17 cellular contexts compared by ENCODE assay signal in genomic region chr1:173043253-173043652, GRCh38. TPM values are rescaled to one million over a fixed set of nuclear protein-coding genes. Genes with fewer than 3 reads are reported as not detected.
A peak's percentile ranks its signal among the peaks of the same experiment; 100 is the strongest.
DNase-seq lines count a peak whose midpoint lies in the region; ATAC-seq and TF ChIP-seq lines count a peak whose summit lies in the region.
"Had no signal": no experiment of that assay in that cellular context is flagged by ENCODE, and none has a peak within 500 bp of the region (broad histone marks: within the 10 kb centered on the region; RNA-seq: fewer than 3 reads in every experiment).

No MANE protein-coding gene starts in this region.

- no peak overlapping the region for H3K27ac ChIP-seq in breast epithelium
- peak overlapping the region; percentile 33 for H3K27ac ChIP-seq in PC-3 (ENCODE audit: low read length)
- H3K27ac ChIP-seq in epithelial cell of prostate: peak overlapping the region; percentile 29

- no peak for TF ChIP-seq POLR2A in breast epithelium (IDR thresholded peaks at IDR 0.05)

- no peak overlapping the region for H2AFZ ChIP-seq in PC-3 (ENCODE audit: low read length)

- no peak overlapping the region for H3K4me3 Mint-ChIP-seq in MCF 10A (ENCODE audit: unreplicated experiment)
- H3K4me3 Mint-ChIP-seq: immature natural killer cell; naive thymus-derived CD8-positive, alpha-beta T cell; T-helper 17 cell had no signal

- H3K27me3 ChIP-seq in breast epithelium: no peaks in the 10 kb centered on the region
- no peaks in the 10 kb centered on the region for H3K27me3 ChIP-seq in PC-3 (ENCODE audit: low read length)

- no peaks in the 10 kb centered on the region for H3K27me3 Mint-ChIP-seq in MCF 10A (ENCODE audit: insufficient read depth, unreplicated experiment)
- H3K27me3 Mint-ChIP-seq: T-helper 17 cell had no signal

- H3K27ac Mint-ChIP-seq in MCF 10A (ENCODE audit: low read depth, unreplicated experiment): no peak overlapping the region
- H3K27ac Mint-ChIP-seq: immature natural killer cell; naive thymus-derived CD8-positive, alpha-beta T cell; T-helper 17 cell had no signal

- TF ChIP-seq CTCF in MCF 10A (IDR thresholded peaks at IDR 0.05; ENCODE audit: unreplicated experiment): no peak
- TF ChIP-seq CTCF in breast epithelium (IDR thresholded peaks at IDR 0.05): no peak
- no peak for TF ChIP-seq CTCF in PC-3 (conservative IDR thresholded peaks at IDR 0.05; ENCODE audit: low read depth, low read length)

- H3K4me3 ChIP-seq in breast epithelium: no peak overlapping the region
- H3K4me3 ChIP-seq in PC-3 (ENCODE audit: low read length): peak overlapping the region; percentile 1; the same call in 1 of the 2 replicates

- no peaks in the 10 kb centered on the region for H3K36me3 Mint-ChIP-seq in MCF 10A (ENCODE audit: insufficient read depth, unreplicated experiment)
- H3K36me3 Mint-ChIP-seq: immature natural killer cell; naive thymus-derived CD8-positive, alpha-beta T cell had no signal

- H3K4me1 Mint-ChIP-seq in MCF 10A (ENCODE audit: insufficient read depth, unreplicated experiment): peaks cover 11% of the 10 kb centered on the region

- ATAC-seq in PC-3: peak; percentile 99
- no peak for ATAC-seq in sciatic nerve
- ATAC-seq: naive thymus-derived CD8-positive, alpha-beta T cell; T-helper 17 cell had no signal

- peaks cover 11% of the 10 kb centered on the region for H3K9me2 ChIP-seq in PC-3 (replicated peaks; ENCODE audit: low read length)

- H3K9ac ChIP-seq in PC-3 (ENCODE audit: low read length): no peak overlapping the region

- H3K9me3 Mint-ChIP-seq in MCF 10A (ENCODE audit: unreplicated experiment): no peaks in the 10 kb centered on the region
- H3K9me3 Mint-ChIP-seq: immature natural killer cell; naive thymus-derived CD8-positive, alpha-beta T cell had no signal

- no peaks in the 10 kb centered on the region for H4K20me1 ChIP-seq in PC-3 (ENCODE audit: low read length)

- peak; percentile 57 for DNase-seq in MCF 10A (ENCODE audit: unreplicated experiment)
- no peak for DNase-seq in breast epithelium (ENCODE audit: low spot score in 2 of 2)
- DNase-seq in PC-3: peak; percentile 99
- no peak for DNase-seq in epithelial cell of prostate (ENCODE audit: low read depth, low spot score)
- peak; percentile 14 for DNase-seq in stromal cell of bone marrow (ENCODE audit: low read depth)
- no peak for DNase-seq in sciatic nerve (ENCODE audit: low spot score)
- DNase-seq in pons (ENCODE audit: low spot score): no peak
- no peak for DNase-seq in T-helper 9 cell
- DNase-seq: amygdala; GDM1; immature natural killer cell; naive thymus-derived CD8-positive, alpha-beta T cell; NCI-H1436 treated with DMSO at 0.1 percent for 48 hours; NCI-H82; T-helper 17 cell had no signal

- POLR2A ChIA-PET in MCF 10A (lab: Yijun Ruan, JAX): interaction anchor here (0.6 to 1.0 kb wide), 3 partner anchors 118 to 487 kb away, joined by 3 read pairs; no protein-coding TSS in a partner anchor
- POLR2A ChIA-PET in PC-3 (lab: Charles Lee; ENCODE audit: unreplicated experiment): interaction anchor here (0.5 kb wide), 1 partner anchor 451 kb away, joined by 3 read pairs; no protein-coding TSS in a partner anchor

- H3K4me2 ChIP-seq in PC-3 (ENCODE audit: low read length): peak overlapping the region; percentile 50

- H3K79me2 ChIP-seq in PC-3 (ENCODE audit: low read length): no peaks in the 10 kb centered on the region

- BruUV-seq in MCF 10A (replicated peaks; lab: Mats Ljungman, UMichigan) (no TSS peak), PC-3 (replicated peaks; lab: Mats Ljungman, UMichigan) (no TSS peak)

- H3K36me3 ChIP-seq in breast epithelium (no peaks in the 10 kb centered on the region), PC-3 (ENCODE audit: low read depth, low read length) (no peaks in the 10 kb centered on the region)

- H3K9me3 ChIP-seq in breast epithelium (no peaks in the 10 kb centered on the region), PC-3 (ENCODE audit: low read length) (no peaks in the 10 kb centered on the region)

- H3K4me1 ChIP-seq in breast epithelium (no peaks in the 10 kb centered on the region), PC-3 (ENCODE audit: insufficient read depth, low read length) (peaks cover 27% of the 10 kb centered on the region)

- peaks cover 8% of the 10 kb centered on the region for H3F3A ChIP-seq in PC-3 (ENCODE audit: low read length, unreplicated experiment)

- CTCF ChIA-PET in MCF 10A (lab: Yijun Ruan, JAX) (interaction anchor here (0.6 to 1.8 kb wide), 3 partner anchors 67 to 1386 kb away, joined by 3 to 10 read pairs (median 3); no protein-coding TSS in a partner anchor), PC-3 (lab: Charles Lee) (interaction anchor here (0.8 to 1.3 kb wide), 2 partner anchors 19 to 159 kb away, joined by 4 to 5 read pairs; no protein-coding TSS in a partner anchor)

- intact Hi-C loops in MCF 10A (cut with micrococcal nuclease) (no loop called here), breast epithelium (cut with DNase I; ENCODE audit: low total_unique reads) (no loop called here), PC-3 (cut with micrococcal nuclease) (loop anchor here (1.0 to 10.0 kb wide), 5 partner anchors 66 to 362 kb away; no protein-coding TSS in a partner anchor), sciatic nerve (cut with DNase I) (no loop called here)

RNA-seq across cellular contexts. Expression of gene TNFSF18, which starts 7.5 kb away (rescaled TPM):
- total RNA-seq in MCF 10A (2022) (0.29 and 0.49 TPM in 2 replicates), breast epithelium (not detected), PC-3 (2014; rRNA removed) (0.69 TPM in 1 of 2 replicates, not detected in the other), sciatic nerve (4.1 TPM)
- total RNA-seq: epithelial cell of proximal tubule; naive thymus-derived CD8-positive, alpha-beta T cell; T-helper 17 cell; ureter had no signal

Comparison
In these comparisons a context has a peak if more than half of its experiments do, and no peak if none do; other contexts are left out.
1. DNase-seq: peak in MCF 10A (single experiment), PC-3 (single experiment) and stromal cell of bone marrow (single experiment); none in breast epithelium (0 of 2), epithelial cell of prostate (single experiment), sciatic nerve (single experiment), pons (single experiment) and T-helper 9 cell (single experiment).
2. H3K27ac ChIP-seq: peak in PC-3 (single experiment) and epithelial cell of prostate (single experiment); none in breast epithelium (0 of 2).